Comparison of ENCODE assay signal across 8 cellular contexts in the genomic region with DNA sequence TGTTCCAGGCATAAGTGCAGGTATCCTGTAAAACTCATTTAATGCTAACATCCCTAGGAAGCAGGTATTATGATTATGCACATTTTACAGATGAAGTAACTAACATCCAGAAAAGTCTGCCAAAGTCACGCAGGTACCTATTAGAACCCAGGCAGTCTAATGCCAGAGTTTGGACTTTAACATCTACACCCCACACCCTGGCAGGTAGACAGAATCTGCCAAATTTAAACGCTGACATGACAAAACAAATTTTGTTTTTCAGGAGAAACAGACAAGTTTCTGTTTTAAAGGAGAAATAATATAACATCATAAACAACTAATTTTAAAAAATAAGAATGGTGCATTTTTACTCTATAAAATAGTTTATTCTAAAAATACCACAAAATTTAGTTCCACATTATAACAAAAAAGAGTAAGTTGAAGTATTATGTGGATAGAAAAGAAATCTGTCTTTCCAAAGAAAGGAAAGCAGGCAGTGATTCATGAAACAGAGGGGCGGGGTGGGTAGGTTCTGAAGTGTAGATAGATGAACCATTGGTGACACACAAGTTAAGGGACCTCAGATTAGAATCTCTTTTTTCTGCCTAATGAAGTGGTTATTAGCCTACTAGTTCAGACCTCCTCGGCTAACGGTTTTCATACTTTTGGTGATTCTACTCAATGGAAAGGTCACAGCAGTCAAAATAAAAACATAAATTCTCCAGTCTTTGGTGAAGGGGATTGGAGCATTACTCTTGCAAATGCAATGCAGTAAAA. TPM values are rescaled to one million over a fixed set of nuclear protein-coding genes. Genes with fewer than 3 reads are reported as not detected.
A peak's percentile ranks its signal among the peaks of the same experiment; 100 is the strongest.
DNase-seq lines count a peak whose midpoint lies in the region; ATAC-seq, FAIRE-seq and TF ChIP-seq lines count a peak whose summit lies in the region.

No MANE protein-coding gene starts in this region.

- no peak for ATAC-seq in activated T-cell treated with anti-CD3 and anti-CD28 coated beads, Interleukin-2, amount 50 U/mL, for 72 hours (replicated peaks in 1 of 2)
- ATAC-seq in stimulated activated effector memory CD8-positive, alpha-beta T cell treated with anti-CD3 and anti-CD28 coated beads, Interleukin-12 subunit alpha, Interleukin-12 subunit beta, amount 100 ng/mL, for 72 hours, result no peak
- ATAC-seq in GM18907 (IDR thresholded peaks at IDR 0.05; ENCODE audit: unreplicated experiment), result no peak

- no peak for FAIRE-seq in D721Med (lab: Jason Lieb, UNC)

- H3K4me3 Mint-ChIP-seq in activated T-cell treated with anti-CD3 and anti-CD28 coated beads, Interleukin-2, amount 50 U/mL, for 72 hours, result peak overlapping the region; percentile 87 to 97
- peak overlapping the region; percentile 88 for H3K4me3 Mint-ChIP-seq in stimulated activated effector memory CD8-positive, alpha-beta T cell treated with anti-CD3 and anti-CD28 coated beads, Interleukin-12 subunit alpha, Interleukin-12 subunit beta, amount 100 ng/mL, for 72 hours

- peaks cover 31% of the 10 kb centered on the region for H3K4me1 Mint-ChIP-seq in activated T-cell treated with anti-CD3 and anti-CD28 coated beads, Interleukin-2, amount 50 U/mL, for 72 hours (ENCODE audit: low read depth)
- peaks cover 12% of the 10 kb centered on the region for H3K4me1 Mint-ChIP-seq in stimulated activated effector memory CD8-positive, alpha-beta T cell treated with anti-CD3 and anti-CD28 coated beads, Interleukin-12 subunit alpha, Interleukin-12 subunit beta, amount 100 ng/mL, for 72 hours

- H3K4me3 ChIP-seq in epithelial cell of proximal tubule (ENCODE audit: low read depth, low read length), result peak overlapping the region; percentile 71

- no peaks in the 10 kb centered on the region for H3K27me3 Mint-ChIP-seq in activated T-cell treated with anti-CD3 and anti-CD28 coated beads, Interleukin-2, amount 50 U/mL, for 72 hours (ENCODE audit: low read depth)

- no peaks in the 10 kb centered on the region for H3K9me3 Mint-ChIP-seq in activated T-cell treated with anti-CD3 and anti-CD28 coated beads, Interleukin-2, amount 50 U/mL, for 72 hours
- H3K9me3 Mint-ChIP-seq in stimulated activated effector memory CD8-positive, alpha-beta T cell treated with anti-CD3 and anti-CD28 coated beads, Interleukin-12 subunit alpha, Interleukin-12 subunit beta, amount 100 ng/mL, for 72 hours, result no peaks in the 10 kb centered on the region

- peaks cover 8 to 32% of the 10 kb centered on the region in 2 donors for H3K36me3 Mint-ChIP-seq in activated T-cell treated with anti-CD3 and anti-CD28 coated beads, Interleukin-2, amount 50 U/mL, for 72 hours (ENCODE audit: insufficient read depth in 2 of 2)
- peaks cover 44% of the 10 kb centered on the region for H3K36me3 Mint-ChIP-seq in stimulated activated effector memory CD8-positive, alpha-beta T cell treated with anti-CD3 and anti-CD28 coated beads, Interleukin-12 subunit alpha, Interleukin-12 subunit beta, amount 100 ng/mL, for 72 hours

- TF ChIP-seq CTCF in epithelial cell of proximal tubule (conservative IDR thresholded peaks at IDR 0.05; ENCODE audit: low read depth, low read length) (no peak), D721Med (IDR thresholded peaks at IDR 0.05; ENCODE audit: insufficient read depth, missing control alignments) (no peak)

- no peak for DNase-seq in activated T-cell treated with anti-CD3 and anti-CD28 coated beads, Interleukin-2, amount 50 U/mL, for 72 hours
- no peak for DNase-seq in activated T-cell treated with anti-CD3 and anti-CD28 coated beads, Interleukin-2, amount 50 U/mL, for 48 hours
- peak; percentile 85 for DNase-seq in RKO (ENCODE audit: low spot score)
- no peak for DNase-seq in epithelial cell of proximal tubule (ENCODE audit: low read depth)
- no peak for DNase-seq in stimulated activated effector memory CD8-positive, alpha-beta T cell treated with anti-CD3 and anti-CD28 coated beads, Interleukin-12 subunit alpha, Interleukin-12 subunit beta, amount 100 ng/mL, for 72 hours (ENCODE audit: low spot score in 2 of 2)
- no peak for DNase-seq in NOMO-1 treated with DMSO at 0.1 percent for 48 hours (lab: John Stamatoyannopoulos, UW; ENCODE audit: unreplicated experiment)
- DNase-seq in D721Med (ENCODE audit: insufficient read length, low spot score), result no peak

- peak overlapping the region; percentile 79 for H3K27ac Mint-ChIP-seq in activated T-cell treated with anti-CD3 and anti-CD28 coated beads, Interleukin-2, amount 50 U/mL, for 72 hours
- H3K27ac Mint-ChIP-seq in stimulated activated effector memory CD8-positive, alpha-beta T cell treated with anti-CD3 and anti-CD28 coated beads, Interleukin-12 subunit alpha, Interleukin-12 subunit beta, amount 100 ng/mL, for 72 hours, result no peak overlapping the region

RNA-seq across cellular contexts. Expression of a gene that starts 1.7 kb away (rescaled TPM):
- total RNA-seq in activated T-cell treated with anti-CD3 and anti-CD28 coated beads, Interleukin-2, amount 50 U/mL, for 72 hours, result 10 to 100 TPM; 53.4 to 56.9 TPM
- total RNA-seq in epithelial cell of proximal tubule, result 38.6 and 39.6 TPM in 2 replicates

RNA-seq across cellular contexts. Expression of a gene that starts 56.3 kb away (rescaled TPM):
- 1 to 10 TPM; 6.1 to 7.4 TPM for total RNA-seq in activated T-cell treated with anti-CD3 and anti-CD28 coated beads, Interleukin-2, amount 50 U/mL, for 72 hours
- 6.0 and 8.1 TPM in 2 replicates for total RNA-seq in epithelial cell of proximal tubule
